In the genomic region with DNA sequence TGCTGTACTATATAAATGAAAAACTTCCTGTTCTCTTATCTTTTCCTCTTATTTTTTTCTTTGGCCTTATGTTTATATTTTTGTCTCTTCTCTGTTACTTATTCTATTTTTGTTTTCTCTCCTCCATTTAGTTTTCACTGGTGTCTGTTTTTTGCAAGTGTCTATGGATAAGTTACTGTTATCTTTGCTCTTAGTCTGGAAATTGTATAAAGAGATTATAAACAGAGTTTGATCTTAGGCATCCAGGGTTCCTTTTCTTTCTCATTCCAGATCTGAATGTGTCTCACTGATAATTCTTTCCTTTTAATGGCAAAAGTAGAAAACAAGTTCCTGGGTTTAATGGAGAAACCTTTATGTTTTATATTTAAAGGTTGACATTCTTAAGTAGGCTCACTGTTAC, we compare ENCODE assay signal across 24 cellular contexts. TPM values are rescaled to one million over a fixed set of nuclear protein-coding genes. Genes with fewer than 3 reads are reported as not detected.
DNase-seq lines count a peak whose midpoint lies in the region; ATAC-seq, FAIRE-seq and TF ChIP-seq lines count a peak whose summit lies in the region.
"Had no signal": no experiment of that assay in that cellular context is flagged by ENCODE, and none has a peak within 500 bp of the region (broad histone marks: within the 10 kb centered on the region; RNA-seq: fewer than 3 reads in every experiment).

No MANE protein-coding gene starts in this region.

- H3K4me3 ChIP-seq in CD4-positive, CD25-positive, alpha-beta regulatory T cell (ENCODE audit: low read depth, low read length), result peak overlapping the region; percentile 33
- H3K4me3 ChIP-seq in Loucy (ENCODE audit: low read length, poor library complexity, severe bottlenecking) (no peak overlapping the region), K562 (no peak overlapping the region), mesenchymal stem cell (ENCODE audit: insufficient read depth in 1 of 2, low read depth in 1 of 2, low read length in 2 of 2) (no peak overlapping the region), thyroid gland (replicated peaks in 1 of 3) (no peak overlapping the region)
- H3K4me3 ChIP-seq: BLaER1 had no signal

- no peak overlapping the region for H4K8ac ChIP-seq in mesenchymal stem cell (ENCODE audit: low read length)

- no peak overlapping the region for H2BK12ac ChIP-seq in mesenchymal stem cell (ENCODE audit: low read length in 2 of 2)

- H3K4me2 ChIP-seq in Loucy (ENCODE audit: low read depth, low read length, poor library complexity, severe bottlenecking), result peak overlapping the region; percentile 7
- no peak overlapping the region for H3K4me2 ChIP-seq in K562 (ENCODE audit: insufficient read depth, low read length)
- no peak overlapping the region for H3K4me2 ChIP-seq in mesenchymal stem cell (ENCODE audit: low read length, poor library complexity, severe bottlenecking)
- H3K4me2 ChIP-seq: BLaER1 had no signal

- in situ Hi-C loops in K562 (cut with MboI), result no loop called here

- H3K9me1 ChIP-seq in K562 (ENCODE audit: control insufficient read depth, insufficient read depth, low read length), result no peaks in the 10 kb centered on the region

- no peaks in the 10 kb centered on the region for H3F3A ChIP-seq in Loucy (ENCODE audit: low read depth)

- POLR2A ChIA-PET in K562 (lab: Yijun Ruan, JAX), result interaction anchor here (1.9 kb wide), 1 partner anchor 13 kb away, joined by 6 read pairs; no protein-coding TSS in a partner anchor
- POLR2A ChIA-PET in activated CD4-positive, alpha-beta T cell treated with anti-CD3 and anti-CD28 coated beads, Interleukin-2, amount 10 ng/mL, durations not matched to agents 7 days and 5 days (lab: Charles Lee), result no interaction called here

- H2AK5ac ChIP-seq in mesenchymal stem cell (ENCODE audit: low read length, severe bottlenecking), result no peak overlapping the region

- H3K9me3 Mint-ChIP-seq in CD4-positive, CD25-positive, alpha-beta regulatory T cell, result peaks cover 2 to 7% (median 5%) of the 10 kb centered on the region in 7 donors
- peaks cover 0 to 2% of the 10 kb centered on the region in 2 donors for H3K9me3 Mint-ChIP-seq in effector memory CD8-positive, alpha-beta T cell
- peaks cover 24% of the 10 kb centered on the region for H3K9me3 Mint-ChIP-seq in activated CD4-positive, alpha-beta T cell treated with anti-CD3 and anti-CD28 coated beads, Interleukin-2, amount 10 ng/mL, durations not matched to agents 7 days and 5 days

- no peak for TF ChIP-seq RAD21 in K562 (CRISPR knock-in tag; conservative IDR thresholded peaks at IDR 0.05 in 1 of 2, IDR thresholded peaks at IDR 0.05 in 1 of 2)

- peaks cover 9% of the 10 kb centered on the region for H3K4me1 ChIP-seq in CD4-positive, CD25-positive, alpha-beta regulatory T cell (ENCODE audit: control insufficient read depth, insufficient read depth, low read length, poor library complexity, severe bottlenecking)
- H3K4me1 ChIP-seq in Loucy (ENCODE audit: insufficient read depth, low read length, poor library complexity, severe bottlenecking) (peaks cover 11% of the 10 kb centered on the region), K562 (replicated peaks in 1 of 2; ENCODE audit: control insufficient read depth in 2 of 2, insufficient read depth in 2 of 2, low read length in 2 of 2) (peaks cover 0 to 13% of the 10 kb centered on the region in 2 experiments; a peak in 2 of 5 replicates), mesenchymal stem cell (ENCODE audit: control insufficient read depth, insufficient read depth, low read depth, low read length) (no peaks in the 10 kb centered on the region), thyroid gland (no peaks in the 10 kb centered on the region)
- H3K4me1 ChIP-seq: BE2C, BLaER1, Caco-2 had no signal

- H3K9ac ChIP-seq in Loucy (ENCODE audit: low read depth, low read length, poor library complexity, severe bottlenecking), result no peak overlapping the region
- no peak overlapping the region for H3K9ac ChIP-seq in K562 (ENCODE audit: insufficient read depth in 1 of 2, low read depth in 2 of 2, low read length in 2 of 2)
- no peak overlapping the region for H3K9ac ChIP-seq in mesenchymal stem cell (ENCODE audit: low read length)
- H3K9ac ChIP-seq: BLaER1 had no signal

- no peak overlapping the region for H3K18ac ChIP-seq in mesenchymal stem cell (ENCODE audit: low read depth in 1 of 2, low read length in 2 of 2)

- TF ChIP-seq POLR2A in K562 (conservative IDR thresholded peaks at IDR 0.05) (no peak), thyroid gland (IDR thresholded peaks at IDR 0.05) (no peak)

- H2AFZ ChIP-seq in Loucy (ENCODE audit: low read length), result no peak overlapping the region
- H2AFZ ChIP-seq in K562 (ENCODE audit: low read depth, low read length), result no peak overlapping the region
- no peak overlapping the region for H2AFZ ChIP-seq in mesenchymal stem cell (ENCODE audit: low read depth, low read length)

- H3K27ac Mint-ChIP-seq in CD4-positive, CD25-positive, alpha-beta regulatory T cell, result no peak overlapping the region
- H3K27ac Mint-ChIP-seq in effector memory CD8-positive, alpha-beta T cell, result no peak overlapping the region
- H3K27ac Mint-ChIP-seq in activated CD4-positive, alpha-beta T cell treated with anti-CD3 and anti-CD28 coated beads, Interleukin-2, amount 10 ng/mL, durations not matched to agents 7 days and 5 days, result no peak overlapping the region
- H3K27ac Mint-ChIP-seq: CD14-positive monocyte; CD4-positive, alpha-beta T cell; CD8-positive, alpha-beta T cell had no signal

- TF ChIP-seq CTCF in Loucy (conservative IDR thresholded peaks at IDR 0.05; ENCODE audit: low read length), result no peak
- no peak for TF ChIP-seq CTCF in K562 (IDR thresholded peaks at IDR 0.05 in 2 of 3, conservative IDR thresholded peaks at IDR 0.05 in 1 of 3; ENCODE audit: insufficient read depth in 2 of 3, low read depth in 1 of 3, low read length in 3 of 3)
- TF ChIP-seq CTCF in thyroid gland (IDR thresholded peaks at IDR 0.05), result no peak

- peaks cover 18% of the 10 kb centered on the region for H3K79me1 ChIP-seq in mesenchymal stem cell (replicated peaks; ENCODE audit: low read length, poor library complexity, severe bottlenecking)

- H2BK5ac ChIP-seq in mesenchymal stem cell (ENCODE audit: low read depth, low read length, poor library complexity, severe bottlenecking), result no peak overlapping the region

- no peaks in the 10 kb centered on the region for H3K27me3 ChIP-seq in CD4-positive, CD25-positive, alpha-beta regulatory T cell (ENCODE audit: control insufficient read depth, insufficient read depth, low read length)
- H3K27me3 ChIP-seq in Loucy (ENCODE audit: insufficient read depth, low read length, poor library complexity, severe bottlenecking) (no peaks in the 10 kb centered on the region), K562 (ENCODE audit: control insufficient read depth in 2 of 2, insufficient read depth in 2 of 2, low read length in 2 of 2) (no peaks in the 10 kb centered on the region), mesenchymal stem cell (ENCODE audit: control insufficient read depth in 1 of 2, insufficient read depth in 1 of 2, low read length in 2 of 2) (no peaks in the 10 kb centered on the region), thyroid gland (no peaks in the 10 kb centered on the region)
- H3K27me3 ChIP-seq: BE2C, BLaER1 had no signal

- H3K79me2 ChIP-seq in Loucy (ENCODE audit: insufficient read depth, low read length) (peaks cover 59% of the 10 kb centered on the region), K562 (ENCODE audit: control insufficient read depth, insufficient read depth, low read length) (peaks cover 54% of the 10 kb centered on the region)

- H3K23ac ChIP-seq in mesenchymal stem cell (ENCODE audit: low read length in 2 of 2), result no peak overlapping the region

- CTCF ChIA-PET in K562 (lab: Yijun Ruan, JAX; ENCODE audit: low intra/inter-chr PET ratio), result no interaction called here
- CTCF ChIA-PET in activated CD4-positive, alpha-beta T cell treated with anti-CD3 and anti-CD28 coated beads, Interleukin-2, amount 10 ng/mL, durations not matched to agents 7 days and 5 days (lab: Charles Lee), result interaction anchor here (0.6 kb wide), 1 partner anchor 126 kb away, joined by 3 read pairs; no protein-coding TSS in a partner anchor

- H3K36me3 Mint-ChIP-seq in CD4-positive, CD25-positive, alpha-beta regulatory T cell, result peaks cover 48% of the 10 kb centered on the region
- peaks cover 19% of the 10 kb centered on the region for H3K36me3 Mint-ChIP-seq in effector memory CD8-positive, alpha-beta T cell (ENCODE audit: insufficient read depth)
- peaks cover 49% of the 10 kb centered on the region for H3K36me3 Mint-ChIP-seq in activated CD4-positive, alpha-beta T cell treated with anti-CD3 and anti-CD28 coated beads, Interleukin-2, amount 10 ng/mL, durations not matched to agents 7 days and 5 days (ENCODE audit: low read depth)

- peaks cover 38 to 52% (median 46%) of the 10 kb centered on the region in 4 donors for H3K4me1 Mint-ChIP-seq in CD4-positive, CD25-positive, alpha-beta regulatory T cell
- H3K4me1 Mint-ChIP-seq in effector memory CD8-positive, alpha-beta T cell (ENCODE audit: low read depth in 2 of 2), result peaks cover 26 to 49% of the 10 kb centered on the region in 2 donors
- peaks cover 11% of the 10 kb centered on the region for H3K4me1 Mint-ChIP-seq in activated CD4-positive, alpha-beta T cell treated with anti-CD3 and anti-CD28 coated beads, Interleukin-2, amount 10 ng/mL, durations not matched to agents 7 days and 5 days

- H4K20me1 ChIP-seq in Loucy (ENCODE audit: insufficient read depth, low read length, poor library complexity, severe bottlenecking), result no peaks in the 10 kb centered on the region
- 0 out of 2 replicates have a peak, but pooled peaks cover 4% of the 10 kb centered on the region for H4K20me1 ChIP-seq in K562 (replicated peaks; ENCODE audit: control insufficient read depth, insufficient read depth, low read length)

- H3K27ac ChIP-seq in CD4-positive, CD25-positive, alpha-beta regulatory T cell (ENCODE audit: insufficient read depth, low read length, poor library complexity, severe bottlenecking), result no peak overlapping the region
- H3K27ac ChIP-seq in K562 (ENCODE audit: extremely low read depth, low read depth, low read length) (peak overlapping the region; percentile 14; the same call in 1 of the 3 replicates), mesenchymal stem cell (ENCODE audit: low read length, poor library complexity, severe bottlenecking) (no peak overlapping the region), thyroid gland (no peak overlapping the region)
- H3K27ac ChIP-seq: BLaER1 had no signal

- H3K9me3 ChIP-seq in CD4-positive, CD25-positive, alpha-beta regulatory T cell (ENCODE audit: control insufficient read depth in 2 of 2, low read length in 2 of 2), result peaks cover 0 to 8% of the 10 kb centered on the region in 2 experiments
- H3K9me3 ChIP-seq in Loucy (ENCODE audit: insufficient read depth, low read depth, low read length), result peaks cover 10% of the 10 kb centered on the region; the same call in 1 of the 2 replicates
- peaks cover 5% of the 10 kb centered on the region for H3K9me3 ChIP-seq in K562 (replicated peaks; ENCODE audit: control insufficient read depth, insufficient read depth, low read depth, low read length)
- no peaks in the 10 kb centered on the region for H3K9me3 ChIP-seq in mesenchymal stem cell (ENCODE audit: control insufficient read depth, low read length)
- H3K9me3 ChIP-seq in thyroid gland, result no peaks in the 10 kb centered on the region
- H3K9me3 ChIP-seq: BE2C, Caco-2 had no signal

- intact Hi-C loops in K562 (cut with micrococcal nuclease) (no loop called here), thyroid gland (cut with DNase I) (no loop called here)

- DNase-seq in CD4-positive, CD25-positive, alpha-beta regulatory T cell, result no peak
- DNase-seq in K562 (ENCODE audit: extremely low read depth in 1 of 4, low spot score in 3 of 4), result no peak
- DNase-seq in mesenchymal stem cell, result peak; percentile 4
- no peak for DNase-seq in thyroid gland
- no peak for DNase-seq in effector memory CD8-positive, alpha-beta T cell
- no peak for DNase-seq in activated CD4-positive, alpha-beta T cell treated with anti-CD3 and anti-CD28 coated beads, Interleukin-2, amount 10 ng/mL, durations not matched to agents 7 days and 5 days
- DNase-seq: 8988T; ACHN; BE2C; C1 segment of cervical spinal cord; Caco-2; Calu3; CD4-positive, alpha-beta T cell; CD8-positive, alpha-beta T cell; DMS79 treated with DMSO at 0.1 percent for 48 hours; GF-D8 had no signal

- H4K91ac ChIP-seq in mesenchymal stem cell (ENCODE audit: low read length), result no peak overlapping the region

- ATAC-seq in CD4-positive, CD25-positive, alpha-beta regulatory T cell (ENCODE audit: low read depth in 2 of 2), result no peak
- no peak for ATAC-seq in K562
- ATAC-seq in effector memory CD8-positive, alpha-beta T cell (replicated peaks), result no peak
- ATAC-seq: CD8-positive, alpha-beta T cell had no signal

- no TSS peak for BruUV-seq in K562 (replicated peaks; lab: Mats Ljungman, UMichigan)

- H2BK15ac ChIP-seq in mesenchymal stem cell (ENCODE audit: low read depth, poor library complexity, severe bottlenecking), result no peak overlapping the region

- H3K27me3 Mint-ChIP-seq in CD4-positive, CD25-positive, alpha-beta regulatory T cell, result no peaks in the 10 kb centered on the region
- H3K27me3 Mint-ChIP-seq in effector memory CD8-positive, alpha-beta T cell, result no peaks in the 10 kb centered on the region
- H3K27me3 Mint-ChIP-seq in activated CD4-positive, alpha-beta T cell treated with anti-CD3 and anti-CD28 coated beads, Interleukin-2, amount 10 ng/mL, durations not matched to agents 7 days and 5 days, result no peaks in the 10 kb centered on the region
- H3K27me3 Mint-ChIP-seq: CD4-positive, alpha-beta T cell had no signal

- peak overlapping the region in 1 of 4 donors; percentile 3 for H3K4me3 Mint-ChIP-seq in CD4-positive, CD25-positive, alpha-beta regulatory T cell
- H3K4me3 Mint-ChIP-seq in effector memory CD8-positive, alpha-beta T cell, result no peak overlapping the region
- no peak overlapping the region for H3K4me3 Mint-ChIP-seq in activated CD4-positive, alpha-beta T cell treated with anti-CD3 and anti-CD28 coated beads, Interleukin-2, amount 10 ng/mL, durations not matched to agents 7 days and 5 days
- H3K4me3 Mint-ChIP-seq: CD14-positive monocyte; CD4-positive, alpha-beta T cell; CD8-positive, alpha-beta T cell had no signal

- no peak overlapping the region for H3K14ac ChIP-seq in mesenchymal stem cell (ENCODE audit: low read length in 2 of 2)

- no peak overlapping the region for H2BK120ac ChIP-seq in mesenchymal stem cell (ENCODE audit: low read depth, low read length)

- H3K36me3 ChIP-seq in CD4-positive, CD25-positive, alpha-beta regulatory T cell (ENCODE audit: control insufficient read depth, insufficient read depth, low read length), result peaks cover 29% of the 10 kb centered on the region
- peaks cover 38% of the 10 kb centered on the region for H3K36me3 ChIP-seq in Loucy (ENCODE audit: insufficient read depth, low read length)
- peaks cover 31% of the 10 kb centered on the region; the same call in 2 of the 3 replicates for H3K36me3 ChIP-seq in K562 (ENCODE audit: control insufficient read depth, insufficient read depth, low read length)
- peaks cover 0 to 16% of the 10 kb centered on the region in 2 experiments for H3K36me3 ChIP-seq in mesenchymal stem cell (ENCODE audit: control insufficient read depth in 1 of 2, insufficient read depth in 2 of 2, low read depth in 1 of 2, low read length in 2 of 2)
- H3K36me3 ChIP-seq in thyroid gland, result no peaks in the 10 kb centered on the region

- TF ChIP-seq EP300 in K562 (IDR thresholded peaks at IDR 0.05; ENCODE audit: low read length), result no peak

- H3K9me2 ChIP-seq in Loucy (replicated peaks; ENCODE audit: low read depth, low read length), result no peaks in the 10 kb centered on the region

- no peak for FAIRE-seq in K562 (lab: Jason Lieb, UNC)
- FAIRE-seq: A204.1, D721Med, G401.6, GM12891, GM19239 had no signal

- H3K4ac ChIP-seq in mesenchymal stem cell (ENCODE audit: low read depth in 1 of 2, low read length in 2 of 2), result no peak overlapping the region

RNA-seq across cellular contexts. Expression of gene MAN1A2, which starts 34.5 kb away (rescaled TPM):
- total RNA-seq in CD4-positive, CD25-positive, alpha-beta regulatory T cell, result 113 TPM
- 10 to 100 TPM; 27.2 to 50.2 (median 42.2) TPM for polyA plus RNA-seq in CD4-positive, CD25-positive, alpha-beta regulatory T cell
- 46.5 and 92.7 TPM in 2 replicates for total RNA-seq in K562 (2011; cell fraction: chromatin; rRNA removed; ENCODE audit: low replicate concordance)
- 15.8 and 24.2 TPM in 2 replicates for total RNA-seq in K562 (2011; cell fraction: nucleolus; rRNA removed)
- total RNA-seq in K562 (2011; cell fraction: nucleoplasm; rRNA removed), result 44.9 and 65.8 TPM in 2 replicates
- 16.9 and 18.7 TPM in 2 replicates for total RNA-seq in K562 (2014; rRNA removed)
- 31.5 and 34.8 TPM in 2 replicates for total RNA-seq in K562 (2014; rRNA removed; fragmentation: Illumina TruSeq; extraction: Trizol)
- 35.3 and 38.4 TPM in 2 replicates for total RNA-seq in K562 (2015; rRNA removed; fragmentation: Illumina TruSeq; extraction: Trizol)
- 31.3 and 31.5 TPM in 2 replicates for total RNA-seq in K562 (2021)
- 17.8 and 18.4 TPM in 2 replicates for polyA plus RNA-seq in K562 (2011; rRNA removed)
- polyA plus RNA-seq in K562 (2011; cell fraction: cytosol; rRNA removed), result 5.7 and 13.3 TPM in 2 replicates
- 14.4 and 19.1 TPM in 2 replicates for polyA plus RNA-seq in K562 (2011; cell fraction: nucleus; rRNA removed)
- polyA plus RNA-seq in K562 (2012), result 16.9 and 18.7 TPM in 2 replicates
- 22.2 and 23.3 TPM in 2 replicates for polyA plus RNA-seq in K562 (2014; fragmentation: Illumina TruSeq; extraction: Trizol)
- polyA plus RNA-seq in K562 (2014; fragmentation: Nextera tagmentation; extraction: Ambion mirVana), result 1 to 10 TPM; 4.2 to 4.6 TPM
- polyA plus RNA-seq in K562 (2014; rRNA removed), result 10.1 and 11.9 TPM in 2 replicates
- 52.7 and 61.3 TPM in 2 replicates for polyA minus RNA-seq in K562 (2011; rRNA and poly(A)+ RNA removed)
- 15.5 and 17.9 TPM in 2 replicates for polyA minus RNA-seq in K562 (2011; cell fraction: cytosol; rRNA and poly(A)+ RNA removed)
- polyA minus RNA-seq in K562 (2011; cell fraction: nucleus; rRNA and poly(A)+ RNA removed), result 23.6 and 55.3 TPM in 2 replicates
- 28.6 TPM for polyA plus RNA-seq in mesenchymal stem cell (2013, experiment 1 of 2)
- 29.2 TPM for polyA plus RNA-seq in mesenchymal stem cell (2013, experiment 2 of 2)
- total RNA-seq in thyroid gland, result 10 to 100 TPM; 55.0 to 84.2 (median 79.8) TPM
- total RNA-seq in activated CD4-positive, alpha-beta T cell treated with anti-CD3 and anti-CD28 coated beads, Interleukin-2, amount 10 ng/mL, durations not matched to agents 7 days and 5 days, result 10 to 100 TPM; 35.0 to 38.8 TPM
